ENCODE assay signal across 8 cellular contexts in genomic region chr17:35254107-35254802, GRCh38. TPM values are rescaled to one million over a fixed set of nuclear protein-coding genes. Genes with fewer than 3 reads are reported as not detected.
DNase-seq lines count a peak whose midpoint lies in the region; ATAC-seq and TF ChIP-seq lines count a peak whose summit lies in the region.

No MANE protein-coding gene starts in this region.

- WGBS in prostate gland: 49% methylated on average over 9 of the region's 9 CpGs

- TF ChIP-seq CTCF in fibroblast of pulmonary artery (IDR thresholded peaks at IDR 0.05; ENCODE audit: low read length, missing control alignments) (no peak), prostate gland (IDR thresholded peaks at IDR 0.05) (no peak)

- intact Hi-C loops in prostate gland (cut with DNase I): loop anchor here (10.0 kb wide), 1 partner anchor 1009 kb away; no protein-coding TSS in a partner anchor

- H3K27me3 ChIP-seq in SJCRH30 (no peaks in the 10 kb centered on the region), prostate gland (replicated peaks; ENCODE audit: insufficient read depth) (no peaks in the 10 kb centered on the region)

- DNase-seq in DMS53 treated with DMSO at 0.1 percent for 48 hours (lab: John Stamatoyannopoulos, UW; ENCODE audit: unreplicated experiment) (peak; percentile 24), SJCRH30 (peak; percentile 82 to 92), fibroblast of pulmonary artery (ENCODE audit: low read depth) (peak; percentile 99), prostate gland (ENCODE audit: low spot score) (peak; percentile 89), DMS114 treated with DMSO at 0.1 percent for 48 hours (lab: John Stamatoyannopoulos, UW; ENCODE audit: unreplicated experiment) (no peak)

- no peaks in the 10 kb centered on the region for H3K36me3 ChIP-seq in SJCRH30
- H3K36me3 ChIP-seq in prostate gland: no peaks in the 10 kb centered on the region

- H3K4me1 ChIP-seq in SJCRH30 (peaks cover 37% of the 10 kb centered on the region), prostate gland (replicated peaks) (peaks cover 4% of the 10 kb centered on the region)

- H3K4me3 ChIP-seq in SJCRH30 (no peak overlapping the region), fibroblast of pulmonary artery (replicated peaks; ENCODE audit: low read depth, low read length) (no peak overlapping the region), prostate gland (no peak overlapping the region)

- no peaks in the 10 kb centered on the region for H3K9me3 ChIP-seq in SJCRH30 (replicated peaks)
- H3K9me3 ChIP-seq in prostate gland: no peaks in the 10 kb centered on the region

- ATAC-seq in HG02840 (IDR thresholded peaks at IDR 0.05; ENCODE audit: low FRiP score, unreplicated experiment): no peak
- no peak for ATAC-seq in GM21447 (IDR thresholded peaks at IDR 0.05; ENCODE audit: unreplicated experiment)
- ATAC-seq in HG03097 (IDR thresholded peaks at IDR 0.05; ENCODE audit: low FRiP score, unreplicated experiment): no peak

- peak overlapping the region; percentile 39 for H3K27ac ChIP-seq in SJCRH30
- H3K27ac ChIP-seq in prostate gland: peak overlapping the region; percentile 37 to 61

- no peak for TF ChIP-seq POLR2A in prostate gland (IDR thresholded peaks at IDR 0.05)

RNA-seq across cellular contexts. Expression of gene SLFN5, which starts 11.4 kb away (rescaled TPM):
- 1.5 and 2.5 TPM in 2 replicates for total RNA-seq in SJCRH30 (2014; rRNA removed; shearing (Covaris generic))
- total RNA-seq in prostate gland: 10 to 100 TPM; 21.4 to 21.5 TPM
